1 cellular context compared by ENCODE assay signal in genomic region chr1:86470859-86471258, GRCh38.
A peak's percentile ranks its signal among the peaks of the same experiment; 100 is the strongest.
TF ChIP-seq lines count a peak whose summit lies in the region.

No MANE protein-coding gene starts in this region.

TF ChIP-seq in HepG2, 621 proteins besides CTCF, POLR2A, EP300 and RAD21:
- TF ChIP-seq CREB1 (IDR thresholded peaks at IDR 0.05) (peak; percentile 53), CREB1 (CRISPR knock-in tag; IDR thresholded peaks at IDR 0.05) (no peak), HIC2 (CRISPR knock-in tag; IDR thresholded peaks at IDR 0.05; ENCODE audit: low read depth) (no peak)
